In genomic region chr20:48920527-48921167, GRCh38 we compare ENCODE assay signal across 1 cellular context.
TF ChIP-seq lines count a peak whose summit lies in the region.

No MANE protein-coding gene starts in this region.

TF ChIP-seq in HepG2, 621 proteins besides CTCF, POLR2A, EP300 and RAD21 (continued from another document):
- TF ChIP-seq, protein P1, sequence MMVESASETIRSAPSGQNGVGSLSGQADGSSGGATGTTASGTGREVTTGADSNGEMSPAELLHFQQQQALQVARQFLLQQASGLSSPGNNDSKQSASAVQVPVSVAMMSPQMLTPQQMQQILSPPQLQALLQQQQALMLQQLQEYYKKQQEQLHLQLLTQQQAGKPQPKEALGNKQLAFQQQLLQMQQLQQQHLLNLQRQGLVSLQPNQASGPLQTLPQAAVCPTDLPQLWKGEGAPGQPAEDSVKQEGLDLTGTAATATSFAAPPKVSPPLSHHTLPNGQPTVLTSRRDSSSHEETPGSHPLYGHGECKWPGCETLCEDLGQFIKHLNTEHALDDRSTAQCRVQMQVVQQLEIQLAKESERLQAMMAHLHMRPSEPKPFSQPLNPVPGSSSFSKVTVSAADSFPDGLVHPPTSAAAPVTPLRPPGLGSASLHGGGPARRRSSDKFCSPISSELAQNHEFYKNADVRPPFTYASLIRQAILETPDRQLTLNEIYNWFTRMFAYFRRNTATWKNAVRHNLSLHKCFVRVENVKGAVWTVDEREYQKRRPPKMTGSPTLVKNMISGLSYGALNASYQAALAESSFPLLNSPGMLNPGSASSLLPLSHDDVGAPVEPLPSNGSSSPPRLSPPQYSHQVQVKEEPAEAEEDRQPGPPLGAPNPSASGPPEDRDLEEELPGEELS (CRISPR knock-in tag; IDR thresholded peaks at IDR 0.05): 0 out of 2 replicates have a peak, but pooled peaks have one; percentile 40
- TF ChIP-seq SP140L (CRISPR knock-in tag; IDR thresholded peaks at IDR 0.05; ENCODE audit: borderline replicate concordance): 0 out of 2 replicates have a peak, but pooled peaks have one; percentile 9
- no peak for TF ChIP-seq EEA1 (CRISPR knock-in tag; IDR thresholded peaks at IDR 0.05; ENCODE audit: borderline replicate concordance)
- TF ChIP-seq IRF2 (CRISPR knock-in tag; IDR thresholded peaks at IDR 0.05): no peak
- TF ChIP-seq ZMAT3 (CRISPR knock-in tag; conservative IDR thresholded peaks at IDR 0.05): no peak; the same call in 1 of the 2 replicates
- TF ChIP-seq ZNF256 (CRISPR knock-in tag; conservative IDR thresholded peaks at IDR 0.05): no peak
- TF ChIP-seq AHR (CRISPR knock-in tag; IDR thresholded peaks at IDR 0.05): peak; percentile 26; the same call in 1 of the 2 replicates
- TF ChIP-seq ZNF329 (CRISPR knock-in tag; IDR thresholded peaks at IDR 0.05; ENCODE audit: low read depth): peak; percentile 57; the same call in 1 of the 2 replicates
- TF ChIP-seq ZNF235 (CRISPR knock-in tag; IDR thresholded peaks at IDR 0.05; ENCODE audit: borderline replicate concordance): no peak
- TF ChIP-seq ATF7 (IDR thresholded peaks at IDR 0.05): peak; percentile 54; the same call in 1 of the 2 replicates
- TF ChIP-seq ATF7 (CRISPR knock-in tag; IDR thresholded peaks at IDR 0.05): no peak
- 0 out of 2 replicates have a peak, but pooled peaks have one; percentile 31 for TF ChIP-seq RELA (CRISPR knock-in tag; IDR thresholded peaks at IDR 0.05)
- TF ChIP-seq CENPBD1 (CRISPR knock-in tag; IDR thresholded peaks at IDR 0.05; ENCODE audit: borderline replicate concordance, low read depth): 0 out of 2 replicates have a peak, but pooled peaks have one; percentile 52
- TF ChIP-seq CENPT (CRISPR knock-in tag; IDR thresholded peaks at IDR 0.05; ENCODE audit: low read depth): no peak
- TF ChIP-seq NCOA5 (CRISPR knock-in tag; IDR thresholded peaks at IDR 0.05): no peak
- 0 out of 2 replicates have a peak, but pooled peaks have one; percentile 20 for TF ChIP-seq ZFP1 (CRISPR knock-in tag; IDR thresholded peaks at IDR 0.05)
- TF ChIP-seq MEF2D (CRISPR knock-in tag; IDR thresholded peaks at IDR 0.05): 0 out of 2 replicates have a peak, but pooled peaks have one; percentile 3
- TF ChIP-seq, protein P2, sequence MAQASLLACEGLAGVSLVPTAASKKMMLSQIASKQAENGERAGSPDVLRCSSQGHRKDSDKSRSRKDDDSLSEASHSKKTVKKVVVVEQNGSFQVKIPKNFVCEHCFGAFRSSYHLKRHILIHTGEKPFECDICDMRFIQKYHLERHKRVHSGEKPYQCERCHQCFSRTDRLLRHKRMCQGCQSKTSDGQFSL (CRISPR knock-in tag; IDR thresholded peaks at IDR 0.05): 0 out of 2 replicates have a peak, but pooled peaks have one; percentile 43
- 0 out of 2 replicates have a peak, but pooled peaks have one; percentile 16 for TF ChIP-seq ZBTB34 (CRISPR knock-in tag; IDR thresholded peaks at IDR 0.05)
- TF ChIP-seq SMAD3 (CRISPR knock-in tag; IDR thresholded peaks at IDR 0.05): peak; percentile 15; the same call in 1 of the 2 replicates
- TF ChIP-seq ZBTB8A (CRISPR knock-in tag; IDR thresholded peaks at IDR 0.05; ENCODE audit: borderline replicate concordance, low read depth): no peak
- no peak for TF ChIP-seq ZFP41 (CRISPR knock-in tag; IDR thresholded peaks at IDR 0.05; ENCODE audit: borderline replicate concordance)
- TF ChIP-seq ZNF431 (CRISPR knock-in tag; IDR thresholded peaks at IDR 0.05; ENCODE audit: borderline replicate concordance, low read depth): peak; percentile 6; the same call in 1 of the 2 replicates
- TF ChIP-seq ZNF232 (CRISPR knock-in tag; IDR thresholded peaks at IDR 0.05; ENCODE audit: borderline replicate concordance): 0 out of 2 replicates have a peak, but pooled peaks have one; percentile 64
- no peak for TF ChIP-seq MYPOP (CRISPR knock-in tag; IDR thresholded peaks at IDR 0.05)
TF ChIP-seq in HepG2: peak in this region for 83.
